Comparison of ENCODE assay signal across 2 cellular contexts in genomic region chr11:17599460-17599925, GRCh38.
TF ChIP-seq lines count a peak whose summit lies in the region.

No MANE protein-coding gene starts in this region.

TF ChIP-seq in GM12878, 131 proteins besides CTCF, POLR2A, EP300 and RAD21:
- TF ChIP-seq TCF3 (IDR thresholded peaks at IDR 0.05; ENCODE audit: borderline replicate concordance, insufficient read depth, low read depth, low read length) = no peak
- TF ChIP-seq PAX5 (IDR thresholded peaks at IDR 0.05; ENCODE audit: borderline replicate concordance, low read depth, low read length) = no peak
- no peak for TF ChIP-seq STAT3 (IDR thresholded peaks at IDR 0.05; ENCODE audit: low read depth, low read length)
- TF ChIP-seq WRNIP1 (IDR thresholded peaks at IDR 0.05; ENCODE audit: borderline replicate concordance, low read depth, low read length) = no peak
- TF ChIP-seq ETV6 (conservative IDR thresholded peaks at IDR 0.05 in 1 of 2, IDR thresholded peaks at IDR 0.05 in 1 of 2; ENCODE audit: borderline replicate concordance in 1 of 2, low read depth in 1 of 2) = no peak
- no peak for TF ChIP-seq LARP7 (IDR thresholded peaks at IDR 0.05)
- no peak for TF ChIP-seq RUNX3 (IDR thresholded peaks at IDR 0.05; ENCODE audit: low read length)
- TF ChIP-seq IRF5 (IDR thresholded peaks at IDR 0.05; ENCODE audit: borderline replicate concordance) = no peak
- TF ChIP-seq EGR1 (IDR thresholded peaks at IDR 0.05; ENCODE audit: borderline replicate concordance in 1 of 2, low read depth in 2 of 2, low read length in 2 of 2) = no peak
- TF ChIP-seq REST (IDR thresholded peaks at IDR 0.05; ENCODE audit: low read depth, low read length) = no peak
- TF ChIP-seq SUZ12 (IDR thresholded peaks at IDR 0.05; ENCODE audit: unreplicated experiment) = no peak
- TF ChIP-seq MXI1 (IDR thresholded peaks at IDR 0.05; ENCODE audit: low read depth, low read length) = no peak
- TF ChIP-seq NR2C2 (IDR thresholded peaks at IDR 0.05; ENCODE audit: borderline replicate concordance, control insufficient read depth, insufficient read length, low read depth) = no peak
- no peak for TF ChIP-seq ZNF592 (IDR thresholded peaks at IDR 0.05)

TF ChIP-seq in HepG2, 621 proteins besides CTCF, POLR2A, EP300 and RAD21:
- TF ChIP-seq ISX (CRISPR knock-in tag; conservative IDR thresholded peaks at IDR 0.05) (no peak), ZNF333 (CRISPR knock-in tag; IDR thresholded peaks at IDR 0.05; ENCODE audit: borderline replicate concordance) (no peak), TRIM22 (IDR thresholded peaks at IDR 0.05) (no peak), ZNF136 (CRISPR knock-in tag; IDR thresholded peaks at IDR 0.05; ENCODE audit: low read depth) (no peak), ZFP41 (CRISPR knock-in tag; IDR thresholded peaks at IDR 0.05; ENCODE audit: borderline replicate concordance) (no peak)
